ENCODE assay signal across 8 cellular contexts in the genomic region with DNA sequence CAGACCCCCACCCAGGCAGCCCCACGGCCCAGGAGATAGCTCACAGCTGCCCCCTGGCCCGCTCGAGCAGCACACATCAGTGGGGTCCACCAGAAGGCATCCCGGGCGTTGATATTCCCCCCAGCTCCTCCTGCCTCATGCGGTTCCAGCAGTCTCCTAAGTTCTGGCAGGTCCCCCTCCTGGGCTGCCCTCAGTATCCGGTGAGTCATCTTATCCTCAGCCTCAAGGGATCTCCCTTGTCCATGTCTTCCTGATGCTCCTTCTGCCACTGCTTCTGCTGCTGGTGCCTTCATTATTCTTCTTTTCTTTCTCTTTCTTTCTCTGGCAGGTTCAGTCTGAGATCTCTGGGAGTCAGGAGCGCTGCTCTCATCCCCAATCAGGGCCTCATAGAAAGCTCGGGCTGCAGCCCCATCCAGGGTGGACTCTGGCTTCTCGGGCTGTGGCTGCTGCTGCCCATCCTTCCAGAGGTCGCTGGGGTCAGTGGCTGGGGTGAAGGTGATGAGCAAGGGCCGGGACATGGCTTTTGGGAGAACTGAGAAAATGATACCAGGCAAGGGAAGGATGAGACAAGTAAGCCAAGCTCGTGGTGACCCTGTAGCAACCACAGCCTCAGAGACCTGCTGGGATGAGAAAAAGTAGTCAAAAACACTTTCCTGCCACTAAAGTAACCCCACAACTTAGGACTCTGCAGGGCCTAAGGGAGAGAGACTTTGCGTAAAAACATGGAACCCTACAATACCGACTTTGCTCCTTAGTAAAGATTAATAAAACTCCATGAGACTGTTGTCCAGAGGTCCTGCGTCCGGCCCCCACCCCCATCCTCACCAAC. TPM values are rescaled to one million over a fixed set of nuclear protein-coding genes. Genes with fewer than 3 reads are reported as not detected.
DNase-seq lines count a peak whose midpoint lies in the region; ATAC-seq lines count a peak whose summit lies in the region.

No MANE protein-coding gene starts in this region.

- peak overlapping the region; percentile 95 for H3K4me3 ChIP-seq in iPS-18c (ENCODE audit: insufficient read depth, low read depth, low read length)

- peak overlapping the region; percentile 99 for H3K27ac Mint-ChIP-seq in stimulated activated naive B cell treated with anti-CD40 and anti-IgM and Interleukin-4, amounts not matched to agents 10 μg/mL and 1 μg/mL and 100 μg/mL, for 72 hours

- no peaks in the 10 kb centered on the region for H3K27me3 Mint-ChIP-seq in stimulated activated naive B cell treated with anti-CD40 and anti-IgM and Interleukin-4, amounts not matched to agents 10 μg/mL and 1 μg/mL and 100 μg/mL, for 72 hours

- no peaks in the 10 kb centered on the region for H3K9me3 Mint-ChIP-seq in stimulated activated naive B cell treated with anti-CD40 and anti-IgM and Interleukin-4, amounts not matched to agents 10 μg/mL and 1 μg/mL and 100 μg/mL, for 72 hours

- H3K9me3 ChIP-seq in iPS-18c (ENCODE audit: control insufficient read depth, insufficient read depth, low read length): no peaks in the 10 kb centered on the region

- H3K27ac ChIP-seq in adipose tissue (ENCODE audit: low read depth, low read length): peak overlapping the region; percentile 47

- 17 to 21% (median 19%) methylated on average over 17 of the region's 17 CpGs for WGBS in adipose tissue, 3 donors

- peaks cover 53 to 73% of the 10 kb centered on the region in 2 donors for H3K36me3 Mint-ChIP-seq in stimulated activated naive B cell treated with anti-CD40 and anti-IgM and Interleukin-4, amounts not matched to agents 10 μg/mL and 1 μg/mL and 100 μg/mL, for 72 hours

- peaks cover 53 to 85% of the 10 kb centered on the region in 2 donors for H3K4me1 Mint-ChIP-seq in stimulated activated naive B cell treated with anti-CD40 and anti-IgM and Interleukin-4, amounts not matched to agents 10 μg/mL and 1 μg/mL and 100 μg/mL, for 72 hours

- no peak for ATAC-seq in stimulated activated naive B cell treated with anti-CD40 and anti-IgM and Interleukin-4, amounts not matched to agents 10 μg/mL and 1 μg/mL and 100 μg/mL, for 72 hours (replicated peaks)

- H3K4me3 Mint-ChIP-seq in stimulated activated naive B cell treated with anti-CD40 and anti-IgM and Interleukin-4, amounts not matched to agents 10 μg/mL and 1 μg/mL and 100 μg/mL, for 72 hours: peak overlapping the region; percentile 98

- DNase-seq in D341Med (ENCODE audit: low spot score) (peak; percentile 54), LHCN-M2 (ENCODE audit: low read depth) (peak; percentile 88), T-helper 9 cell (no peak), HuH-7.5 (ENCODE audit: low spot score) (no peak)
- no peak for DNase-seq in stimulated activated naive B cell treated with anti-CD40 and anti-IgM and Interleukin-4, amounts not matched to agents 10 μg/mL and 1 μg/mL and 100 μg/mL, for 72 hours
- no peak for DNase-seq in stimulated activated CD4-positive, alpha-beta T cell treated with anti-CD3 and anti-CD28 coated beads, Interleukin-4, amount 100 ng/mL, for 24 hours

RNA-seq across cellular contexts. Expression of gene GPANK1, which starts 0.6 kb away (rescaled TPM):
- 28.5 and 31.2 TPM in 2 replicates for total RNA-seq in LHCN-M2 (2014; rRNA removed)
- polyA plus RNA-seq in LHCN-M2 (2012): 18.4 TPM
- polyA plus RNA-seq in adipose tissue: 10 to 100 TPM in 2 of 3 donors, 1 to 10 TPM in 1; 9.7 to 16.6 (median 14.0) TPM

RNA-seq across cellular contexts. Expression of gene CSNK2B, which starts 1.7 kb away (rescaled TPM):
- total RNA-seq in LHCN-M2 (2014; rRNA removed): 292 and 320 TPM in 2 replicates
- polyA plus RNA-seq in LHCN-M2 (2012): 284 TPM
- 100 to 1,000 TPM; 103 to 186 (median 172) TPM for polyA plus RNA-seq in adipose tissue

RNA-seq across cellular contexts. Expression of gene C6orf47, which starts 3.6 kb away (rescaled TPM):
- total RNA-seq in LHCN-M2 (2014; rRNA removed): 30.0 and 31.3 TPM in 2 replicates
- 13.4 TPM for polyA plus RNA-seq in LHCN-M2 (2012)
- polyA plus RNA-seq in adipose tissue: 10 to 100 TPM in 2 of 3 donors, 1 to 10 TPM in 1; 8.8 to 17.0 (median 14.1) TPM

RNA-seq across cellular contexts. Expression of gene LY6G5B, which starts 5.6 kb away (rescaled TPM):
- total RNA-seq in LHCN-M2 (2014; rRNA removed): 2.4 and 4.0 TPM in 2 replicates
- polyA plus RNA-seq in LHCN-M2 (2012): 3.2 TPM
- 1 to 10 TPM; 4.2 to 9.8 (median 4.8) TPM for polyA plus RNA-seq in adipose tissue

RNA-seq across cellular contexts. Expression of gene APOM, which starts 8.5 kb away (rescaled TPM):
- 3.9 and 4.4 TPM in 2 replicates for total RNA-seq in LHCN-M2 (2014; rRNA removed)
- polyA plus RNA-seq in LHCN-M2 (2012): 5.4 TPM
- 1 to 10 TPM; 2.0 to 6.5 (median 3.6) TPM for polyA plus RNA-seq in adipose tissue

Comparison
In these comparisons a context has a peak if more than half of its experiments do, and no peak if none do; other contexts are left out.
1. DNase-seq: peak in D341Med (single experiment) and LHCN-M2 (single experiment); none in stimulated activated naive B cell treated with anti-CD40 and anti-IgM and Interleukin-4, amounts not matched to agents 10 μg/mL and 1 μg/mL and 100 μg/mL, for 72 hours (single experiment), T-helper 9 cell (single experiment), stimulated activated CD4-positive, alpha-beta T cell treated with anti-CD3 and anti-CD28 coated beads, Interleukin-4, amount 100 ng/mL, for 24 hours (single experiment) and HuH-7.5 (single experiment).